Comparison of ENCODE assay signal across 7 cellular contexts in genomic region chr11:34214961-34215805, GRCh38.
A peak's percentile ranks its signal among the peaks of the same experiment; 100 is the strongest.
DNase-seq lines count a peak whose midpoint lies in the region; ATAC-seq lines count a peak whose summit lies in the region.

No MANE protein-coding gene starts in this region.

- H3K4me1 Mint-ChIP-seq in activated CD4-positive, alpha-beta memory T cell treated with anti-CD3 and anti-CD28 coated beads for 36 hours (ENCODE audit: low read depth) = peaks cover 21% of the 10 kb centered on the region

- H3K4me3 Mint-ChIP-seq in activated CD4-positive, alpha-beta memory T cell treated with anti-CD3 and anti-CD28 coated beads for 36 hours = no peak overlapping the region

- H3K27ac Mint-ChIP-seq in activated CD4-positive, alpha-beta memory T cell treated with anti-CD3 and anti-CD28 coated beads for 36 hours = peak overlapping the region; percentile 80

- H3K36me3 Mint-ChIP-seq in activated CD4-positive, alpha-beta memory T cell treated with anti-CD3 and anti-CD28 coated beads for 36 hours = no peaks in the 10 kb centered on the region

- POLR2A ChIA-PET in activated CD4-positive, alpha-beta memory T cell treated with anti-CD3 and anti-CD28 coated beads for 36 hours (lab: Charles Lee) = interaction anchor here (0.6 to 2.0 kb wide), 8 partner anchors 9 to 41 kb away, joined by 3 to 12 read pairs (median 3); no protein-coding TSS in a partner anchor

- H3K27me3 Mint-ChIP-seq in activated CD4-positive, alpha-beta memory T cell treated with anti-CD3 and anti-CD28 coated beads for 36 hours = peaks cover 6% of the 10 kb centered on the region

- peak; percentile 57 for ATAC-seq in HG02623 (IDR thresholded peaks at IDR 0.05; ENCODE audit: unreplicated experiment)
- peak; percentile 100 for ATAC-seq in stimulated activated naive CD8-positive, alpha-beta T cell treated with anti-CD3 and anti-CD28 coated beads, Interleukin-15, Interleukin-2, amounts not matched to agents 100 U/mL and 50 U/mL, for 24 hours

- intact Hi-C loops in activated CD4-positive, alpha-beta memory T cell treated with anti-CD3 and anti-CD28 coated beads for 36 hours (cut with micrococcal nuclease) = loop anchor here (1.0 to 2.0 kb wide), 5 partner anchors 9 to 143 kb away; partner anchors contain the start of gene ABTB2

- DNase-seq in activated CD4-positive, alpha-beta memory T cell treated with anti-CD3 and anti-CD28 coated beads for 36 hours = peak; percentile 94
- DNase-seq in iris pigment epithelial cell (ENCODE audit: low read depth) (peak; percentile 47), cortex of kidney (lab: John Stamatoyannopoulos, UW) (no peak), HT-29 (ENCODE audit: low spot score) (no peak), NCI-H128 (lab: John Stamatoyannopoulos, UW; ENCODE audit: unreplicated experiment) (no peak)
- DNase-seq in stimulated activated naive CD8-positive, alpha-beta T cell treated with anti-CD3 and anti-CD28 coated beads, Interleukin-15, Interleukin-2, amounts not matched to agents 100 U/mL and 50 U/mL, for 24 hours = peak; percentile 81

- no peaks in the 10 kb centered on the region for H3K9me3 Mint-ChIP-seq in activated CD4-positive, alpha-beta memory T cell treated with anti-CD3 and anti-CD28 coated beads for 36 hours

- CTCF ChIA-PET in activated CD4-positive, alpha-beta memory T cell treated with anti-CD3 and anti-CD28 coated beads for 36 hours (lab: Charles Lee) = interaction anchor here (0.7 to 1.9 kb wide), 10 partner anchors 8 to 407 kb away, joined by 3 to 10 read pairs (median 4); no protein-coding TSS in a partner anchor

Comparison
In these comparisons a context has a peak if more than half of its experiments do, and no peak if none do; other contexts are left out.
1. DNase-seq: peak in activated CD4-positive, alpha-beta memory T cell treated with anti-CD3 and anti-CD28 coated beads for 36 hours (single experiment), iris pigment epithelial cell (single experiment) and stimulated activated naive CD8-positive, alpha-beta T cell treated with anti-CD3 and anti-CD28 coated beads, Interleukin-15, Interleukin-2, amounts not matched to agents 100 U/mL and 50 U/mL, for 24 hours (single experiment); none in cortex of kidney (single experiment), HT-29 (single experiment) and NCI-H128 (single experiment).